In genomic region chr10:122054046-122055025, GRCh38 we compare ENCODE assay signal across 8 cellular contexts.
A peak's percentile ranks its signal among the peaks of the same experiment; 100 is the strongest.
DNase-seq lines count a peak whose midpoint lies in the region; ATAC-seq, FAIRE-seq and TF ChIP-seq lines count a peak whose summit lies in the region.

No MANE protein-coding gene starts in this region.

- no peak for DNase-seq in AG04449 (ENCODE audit: low read depth, low spot score)
- peak; percentile 78 for DNase-seq in HT-29 (ENCODE audit: low spot score)
- no peak for DNase-seq in GM12878 (ENCODE audit: low read depth, low spot score)
- peak in 1 of 2 donors; percentile 42 for DNase-seq in left lung
- no peak for DNase-seq in GM19240 (ENCODE audit: insufficient read length, low spot score)

- no peaks in the 10 kb centered on the region for H3K4me1 ChIP-seq in GM12878 (ENCODE audit: control insufficient read depth, insufficient read depth, low read length)
- H3K4me1 ChIP-seq in left lung = peaks cover 0 to 10% of the 10 kb centered on the region in 2 donors

- H3K27me3 ChIP-seq in GM12878 (replicated peaks in 1 of 2; ENCODE audit: control insufficient read depth in 2 of 2, insufficient read depth in 2 of 2, low read length in 1 of 2) (no peaks in the 10 kb centered on the region), left lung (no peaks in the 10 kb centered on the region)

- H3K36me3 ChIP-seq in GM12878 (ENCODE audit: control insufficient read depth in 2 of 2, insufficient read depth in 2 of 2, low read length in 1 of 2) (no peaks in the 10 kb centered on the region), left lung (no peaks in the 10 kb centered on the region)

- H3K79me2 ChIP-seq in GM12878 (ENCODE audit: control insufficient read depth, insufficient read depth, low read length) = no peaks in the 10 kb centered on the region

- no TSS peak for BruUV-seq in GM12878 (replicated peaks; lab: Mats Ljungman, UMichigan)

- POLR2A ChIA-PET in AG04449 (lab: Yijun Ruan, JAX) = no interaction called here
- POLR2A ChIA-PET in GM12878 (lab: Charles Lee) = no interaction called here

- H3K27ac ChIP-seq in GM12878 (ENCODE audit: control insufficient read depth, insufficient read depth) = no peak overlapping the region
- H3K27ac ChIP-seq in left lung = peak overlapping the region in 1 of 2 donors; percentile 59

- CTCF ChIA-PET in AG04449 (lab: Yijun Ruan, JAX) = interaction anchor here (0.6 to 1.4 kb wide), 7 partner anchors 9 to 349 kb away, joined by 3 to 4 read pairs (median 3); no protein-coding TSS in a partner anchor
- CTCF ChIA-PET in GM12878 (lab: Yijun Ruan, JAX) = interaction anchor here (0.5 to 1.3 kb wide), 3 partner anchors 17 to 45 kb away, joined by 3 to 4 read pairs (median 3); no protein-coding TSS in a partner anchor

- intact Hi-C loops in GM12878 (cut with micrococcal nuclease; ENCODE audit: unreplicated experiment) = no loop called here
- intact Hi-C loops in left lung (cut with DNase I) = loop anchor here in 1 of 2 donors (10.0 kb wide), 1 partner anchor 60 kb away; no protein-coding TSS in a partner anchor

- H2AFZ ChIP-seq in GM12878 (ENCODE audit: control insufficient read depth, low read depth, low read length) = no peak overlapping the region

- peak; percentile 35; the same call in 1 of the 3 replicates for ATAC-seq in GM12878
- ATAC-seq in left lung = peak; percentile 65
- ATAC-seq in GM18511 (IDR thresholded peaks at IDR 0.05; ENCODE audit: unreplicated experiment) = no peak
- no peak for ATAC-seq in GM18858 (IDR thresholded peaks at IDR 0.05; ENCODE audit: unreplicated experiment)
- no peak for ATAC-seq in HG02973 (IDR thresholded peaks at IDR 0.05; ENCODE audit: unreplicated experiment)

- TF ChIP-seq EP300 in GM12878 (IDR thresholded peaks at IDR 0.05; ENCODE audit: borderline replicate concordance in 1 of 2, control insufficient read depth in 1 of 2, low read depth in 2 of 2, low read length in 2 of 2) = no peak

- TF ChIP-seq CTCF in AG04449 (IDR thresholded peaks at IDR 0.05; ENCODE audit: insufficient read depth, low read length, missing control alignments) = peak; percentile 49
- TF ChIP-seq CTCF in GM12878 (IDR thresholded peaks at IDR 0.05 in 2 of 3, conservative IDR thresholded peaks at IDR 0.05 in 1 of 3; ENCODE audit: control insufficient read depth in 2 of 3, extremely low read depth in 1 of 3, insufficient read depth in 1 of 3, low read depth in 3 of 3, low read length in 3 of 3) = peak; percentile 22 to 47 (median 42); a peak in 4 of 6 replicates
- peak; percentile 41 to 47 for TF ChIP-seq CTCF in left lung (IDR thresholded peaks at IDR 0.05)

- no peak for TF ChIP-seq POLR2A in GM12878 (IDR thresholded peaks at IDR 0.05; ENCODE audit: low read depth, low read length)

- no peak for TF ChIP-seq RAD21 in GM12878 (IDR thresholded peaks at IDR 0.05; ENCODE audit: insufficient read depth, low read depth, low read length)

- H3K9ac ChIP-seq in GM12878 (ENCODE audit: control insufficient read depth, insufficient read depth, low read length) = no peak overlapping the region

- SMC1A ChIA-PET in GM12878 (lab: Charles Lee; ENCODE audit: uncharacterized antibody, unreplicated experiment) = no interaction called here

- in situ Hi-C loops in GM12878 (cut with MboI) = no loop called here

- FAIRE-seq in GM12878 (lab: Jason Lieb, UNC) = no peak

- no peak overlapping the region for H3K4me2 ChIP-seq in GM12878 (ENCODE audit: control insufficient read depth, insufficient read depth)

- RAD21 ChIA-PET in GM12878 (lab: Charles Lee; ENCODE audit: unreplicated experiment) = no interaction called here

- no peaks in the 10 kb centered on the region for H4K20me1 ChIP-seq in GM12878 (ENCODE audit: control insufficient read depth, insufficient read depth)

- WGBS in GM12878 (ENCODE audit: insufficient coverage, insufficient replicate concordance, low lambda C conversion rate, missing lambda C conversion rate) = 35% methylated on average over 15 of the region's 15 CpGs

- H3K9me3 ChIP-seq in GM12878 (replicated peaks; ENCODE audit: control insufficient read depth, insufficient read depth, low read length) (no peaks in the 10 kb centered on the region), left lung (no peaks in the 10 kb centered on the region)

- H3K4me3 ChIP-seq in AG04449 (ENCODE audit: low read depth, low read length) (no peak overlapping the region), GM12878 (no peak overlapping the region), left lung (no peak overlapping the region)

TF ChIP-seq in GM12878, 131 proteins besides CTCF, POLR2A, EP300 and RAD21:
- TF ChIP-seq E2F4 (IDR thresholded peaks at IDR 0.05; ENCODE audit: low read depth, low read length) = no peak
- no peak for TF ChIP-seq BCL3 (IDR thresholded peaks at IDR 0.05; ENCODE audit: borderline replicate concordance, insufficient read depth, low read depth, low read length, poor library complexity, severe bottlenecking)
- TF ChIP-seq CBFB (IDR thresholded peaks at IDR 0.05; ENCODE audit: low read depth) = no peak
- TF ChIP-seq ZNF217 (IDR thresholded peaks at IDR 0.05) = no peak

Comparison
In these comparisons a context has a peak if more than half of its experiments do, and no peak if none do; other contexts are left out.
1. ATAC-seq: peak in GM12878 (single experiment) and left lung (single experiment); none in GM18511 (single experiment), GM18858 (single experiment) and HG02973 (single experiment).
2. Peak in every context shown above with its lines, with median percentiles within 50 percentile points of each other: CTCF ChIP-seq.